21 cellular contexts compared by ENCODE assay signal in the genomic region with DNA sequence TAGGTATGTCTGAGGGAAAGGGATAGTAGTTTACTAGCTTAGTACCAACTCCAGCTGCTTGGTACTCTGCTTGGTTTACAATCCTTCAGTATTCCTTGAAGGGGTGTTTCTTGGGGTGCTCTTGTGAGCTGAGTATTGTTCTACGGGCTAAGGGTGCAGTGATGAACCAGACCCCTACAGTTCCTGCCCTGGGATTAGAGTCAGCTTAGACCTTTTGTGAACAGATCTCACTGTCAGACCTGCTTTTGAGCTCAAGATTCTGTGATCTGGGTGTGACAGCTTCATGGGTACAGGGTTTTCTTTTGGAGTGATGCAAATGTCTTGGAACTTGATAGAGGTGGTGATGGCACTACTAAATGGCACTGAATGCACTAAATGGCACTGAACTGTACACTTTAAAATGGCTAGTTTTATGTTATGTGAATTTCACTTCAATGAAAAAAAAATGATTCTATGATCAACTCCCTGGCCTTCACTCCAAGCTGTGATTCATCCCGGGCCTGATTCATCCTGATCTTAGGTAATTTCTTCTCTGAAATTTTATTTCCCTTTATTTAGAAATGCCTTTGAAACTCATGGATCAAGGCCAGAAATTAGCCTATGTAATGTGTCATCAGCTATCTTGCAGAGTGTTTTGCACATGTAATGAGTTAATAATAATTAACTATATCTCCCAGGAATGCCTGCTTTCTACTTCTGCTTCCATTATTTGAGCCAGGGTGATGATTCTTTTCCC.
A peak's percentile ranks its signal among the peaks of the same experiment; 100 is the strongest.
DNase-seq lines count a peak whose midpoint lies in the region; ATAC-seq, FAIRE-seq and TF ChIP-seq lines count a peak whose summit lies in the region.
"Had no signal": no experiment of that assay in that cellular context is flagged by ENCODE, and none has a peak within 500 bp of the region (broad histone marks: within the 10 kb centered on the region; RNA-seq: fewer than 3 reads in every experiment).

No MANE protein-coding gene starts in this region.

- H3K4me1 ChIP-seq in kidney (ENCODE audit: control insufficient read depth in 1 of 2, insufficient read depth in 1 of 2, low read depth in 1 of 2, low read length in 2 of 2): no peaks in the 10 kb centered on the region
- H3K4me1 ChIP-seq: Caco-2, HAP-1, left lung, testis had no signal

- peak; percentile 14 for DNase-seq in EH (ENCODE audit: low read depth)
- DNase-seq in RCC 7860 (ENCODE audit: low spot score): peak; percentile 81
- DNase-seq in epithelial cell of esophagus (ENCODE audit: low read depth): peak; percentile 84
- peak; percentile 86 for DNase-seq in kidney tubule cell (ENCODE audit: low spot score)
- no peak for DNase-seq in left lobe of liver (ENCODE audit: low spot score)
- DNase-seq in kidney: no peak
- DNase-seq: activated CD8-positive, alpha-beta T cell treated with anti-CD3 and anti-CD28 coated beads, Interleukin-2, amount 10 ng/mL, durations not matched to agents 7 days and 5 days; Caco-2; cerebellar nuclear complex; endodermal cell; GF-D8; left lung; NCI-H187; NCI-H526; ovary; testis had no signal

- intact Hi-C loops in kidney (cut with DNase I): no loop called here

- FAIRE-seq in RCC 7860 (lab: Jason Lieb, UNC) (peak; percentile 95), kidney (lab: Jason Lieb, UNC) (no peak)

- ATAC-seq in GM19455 (IDR thresholded peaks at IDR 0.05; ENCODE audit: unreplicated experiment) (no peak), left lobe of liver (no peak), HG02852 (IDR thresholded peaks at IDR 0.05; ENCODE audit: unreplicated experiment) (no peak)
- ATAC-seq: activated CD8-positive, alpha-beta T cell treated with anti-CD3 and anti-CD28 coated beads, Interleukin-2, amount 10 ng/mL, durations not matched to agents 7 days and 5 days; left lung had no signal

- no peaks in the 10 kb centered on the region for H3K9me3 ChIP-seq in kidney (ENCODE audit: control insufficient read depth in 1 of 2, low read length in 2 of 2)
- H3K9me3 ChIP-seq: Caco-2, HAP-1, ovary, testis had no signal

- TF ChIP-seq CTCF in epithelial cell of esophagus (IDR thresholded peaks at IDR 0.05; ENCODE audit: insufficient read depth, low read depth, low read length, missing control alignments) (no peak), kidney (IDR thresholded peaks at IDR 0.05; ENCODE audit: borderline replicate concordance, extremely low read depth, insufficient read depth) (no peak)

- H3K27ac ChIP-seq in kidney (ENCODE audit: low read depth in 2 of 2, low read length in 2 of 2): no peak overlapping the region
- H3K27ac ChIP-seq: left lung, ovary, skin epidermis, testis, VCaP had no signal

- H3K4me3 ChIP-seq in epithelial cell of esophagus (ENCODE audit: low read length): no peak overlapping the region
- H3K4me3 ChIP-seq in kidney (ENCODE audit: low read length in 2 of 2): no peak overlapping the region
- H3K4me3 ChIP-seq: HAP-1, left lung, ovary, skin epidermis, testis had no signal

- no peak overlapping the region for H3K9ac ChIP-seq in kidney (ENCODE audit: low read length in 2 of 2)

- no peaks in the 10 kb centered on the region for H3K36me3 ChIP-seq in kidney (ENCODE audit: control insufficient read depth in 1 of 2, insufficient read depth in 2 of 2, low read length in 2 of 2)
- H3K36me3 ChIP-seq: HAP-1, left lung, ovary had no signal

Comparison
In these comparisons a context has a peak if more than half of its experiments do, and no peak if none do; other contexts are left out.
1. DNase-seq: peak in EH (single experiment), RCC 7860 (single experiment), epithelial cell of esophagus (single experiment) and kidney tubule cell (single experiment); none in left lobe of liver (single experiment) and kidney (single experiment).